ENCODE assay signal across 7 cellular contexts in genomic region chr16:25100511-25100910, GRCh38.
"Had no signal": no experiment of that assay in that cellular context is flagged by ENCODE, and none has a peak within 500 bp of the region (broad histone marks: within the 10 kb centered on the region; RNA-seq: fewer than 3 reads in every experiment).

No MANE protein-coding gene starts in this region.

- DNase-seq: IMR-90, KBM-7, KG1 had no signal

- H3K27ac ChIP-seq: HL-60, KMS-11 had no signal

- ATAC-seq: HepG2 had no signal

- H3K9ac ChIP-seq: KMS-11 had no signal

- H3K4me2 ChIP-seq: KMS-11 had no signal

- FAIRE-seq: HepG2, HTR-8/SVneo had no signal
